1 cellular context compared by ENCODE assay signal in genomic region chr6:36885461-36886401, GRCh38.
TF ChIP-seq lines count a peak whose summit lies in the region.

C6orf89 (plus strand) TSS chr6:36885952; CDS start chr6:36899445, 13,493 bp downstream.

TF ChIP-seq in HEK293, 187 proteins besides CTCF, POLR2A, EP300 and RAD21 (continued from another document and continues in another):
- TF ChIP-seq ZSCAN5A (tag by site-specific recombination; IDR thresholded peaks at IDR 0.05) (peak; percentile 66; the same call in 1 of the 2 replicates), ZNF692 (tag by site-specific recombination; IDR thresholded peaks at IDR 0.05) (peak; percentile 88), ZNF544 (tag by site-specific recombination; IDR thresholded peaks at IDR 0.05) (no peak), PRDM2 (tag by site-specific recombination; IDR thresholded peaks at IDR 0.05; ENCODE audit: borderline replicate concordance) (no peak), EGR2 (tag by site-specific recombination; IDR thresholded peaks at IDR 0.05; ENCODE audit: low read depth) (peak; percentile 62), ZNF488 (tag by site-specific recombination; IDR thresholded peaks at IDR 0.05) (no peak), ZNF558 (tag by site-specific recombination; IDR thresholded peaks at IDR 0.05) (no peak; the same call in 1 of the 2 replicates), ZNF843 (tag by site-specific recombination; IDR thresholded peaks at IDR 0.05) (peak; percentile 38; the same call in 1 of the 2 replicates), SCRT1 (tag by site-specific recombination; IDR thresholded peaks at IDR 0.05; ENCODE audit: borderline replicate concordance) (no peak), ZEB2 (tag by site-specific recombination; IDR thresholded peaks at IDR 0.05) (peak; percentile 79), YY2 (tag by site-specific recombination; IDR thresholded peaks at IDR 0.05) (peak; percentile 57), ZNF324 (tag by site-specific recombination; IDR thresholded peaks at IDR 0.05) (peak; percentile 73; the same call in 1 of the 2 replicates), ZNF518A (tag by site-specific recombination; conservative IDR thresholded peaks at IDR 0.05; ENCODE audit: low read depth) (peak; percentile 100), ZBTB26 (tag by site-specific recombination; optimal IDR thresholded peaks at IDR 0.05) (peak; percentile 94), ZNF548 (tag by site-specific recombination; IDR thresholded peaks at IDR 0.05) (no peak), ZNF660 (tag by site-specific recombination; IDR thresholded peaks at IDR 0.05) (peak; percentile 70; the same call in 1 of the 2 replicates), ZNF2 (tag by site-specific recombination; IDR thresholded peaks at IDR 0.05) (peak; percentile 94), ZNF629 (tag by site-specific recombination; IDR thresholded peaks at IDR 0.05) (peak; percentile 88), ZBTB10 (tag by site-specific recombination; IDR thresholded peaks at IDR 0.05) (peak; percentile 94), PRDM1 (tag by site-specific recombination; IDR thresholded peaks at IDR 0.05) (no peak), SP7 (tag by site-specific recombination; IDR thresholded peaks at IDR 0.05) (peak; percentile 82), ZBTB8A (tag by site-specific recombination; IDR thresholded peaks at IDR 0.05) (peak; percentile 95), ZIC2 (tag by site-specific recombination; IDR thresholded peaks at IDR 0.05) (peak; percentile 62), ZNF394 (tag by site-specific recombination; IDR thresholded peaks at IDR 0.05; ENCODE audit: borderline replicate concordance) (peak; percentile 64; the same call in 1 of the 2 replicates), ZNF302 (tag by site-specific recombination; IDR thresholded peaks at IDR 0.05; ENCODE audit: low read depth) (no peak), ZBTB17 (tag by site-specific recombination; IDR thresholded peaks at IDR 0.05) (peak; percentile 90), WT1 (tag by site-specific recombination; IDR thresholded peaks at IDR 0.05) (peak; percentile 66), KLF10 (tag by site-specific recombination; IDR thresholded peaks at IDR 0.05) (peak; percentile 80), ZNF184 (tag by site-specific recombination; IDR thresholded peaks at IDR 0.05) (0 out of 2 replicates have a peak, but pooled peaks have one; percentile 6), KLF1 (tag by site-specific recombination; IDR thresholded peaks at IDR 0.05) (peak; percentile 90), ZNF473 (tag by site-specific recombination; IDR thresholded peaks at IDR 0.05) (no peak), KLF7 (tag by site-specific recombination; IDR thresholded peaks at IDR 0.05; ENCODE audit: borderline replicate concordance) (peak; percentile 96), ZFHX2 (tag by site-specific recombination; conservative IDR thresholded peaks at IDR 0.05) (0 out of 2 replicates have a peak, but pooled peaks have one; percentile 24), PATZ1 (tag by site-specific recombination; IDR thresholded peaks at IDR 0.05) (peak; percentile 97), YY1 (tag by site-specific recombination; IDR thresholded peaks at IDR 0.05) (no peak)
